Comparison of ENCODE assay signal across 1 cellular context in genomic region chr11:314548-314875, GRCh38.
A peak's percentile ranks its signal among the peaks of the same experiment; 100 is the strongest.
TF ChIP-seq lines count a peak whose summit lies in the region.

No MANE protein-coding gene starts in this region.

TF ChIP-seq in HepG2, 621 proteins besides CTCF, POLR2A, EP300 and RAD21:
- TF ChIP-seq SAP130 (CRISPR knock-in tag; IDR thresholded peaks at IDR 0.05; ENCODE audit: low read depth) (peak; percentile 4), GABPB1 (CRISPR knock-in tag; IDR thresholded peaks at IDR 0.05) (peak; percentile 1; the same call in 1 of the 2 replicates), ZNF687 (CRISPR knock-in tag; IDR thresholded peaks at IDR 0.05) (peak; percentile 38; the same call in 1 of the 2 replicates), HIC2 (CRISPR knock-in tag; IDR thresholded peaks at IDR 0.05; ENCODE audit: low read depth) (0 out of 2 replicates have a peak, but pooled peaks have one; percentile 16)
